10 cellular contexts compared by ENCODE assay signal in genomic region chr2:96407919-96408550, GRCh38.
A peak's percentile ranks its signal among the peaks of the same experiment; 100 is the strongest.
DNase-seq lines count a peak whose midpoint lies in the region; ATAC-seq and TF ChIP-seq lines count a peak whose summit lies in the region.
"Had no signal": no experiment of that assay in that cellular context is flagged by ENCODE, and none has a peak within 500 bp of the region (broad histone marks: within the 10 kb centered on the region; RNA-seq: fewer than 3 reads in every experiment).

No MANE protein-coding gene starts in this region.

- H3K4me2 ChIP-seq in Loucy (ENCODE audit: low read depth, low read length, poor library complexity, severe bottlenecking), result peak overlapping the region; percentile 64

- intact Hi-C loops in CD4-positive, alpha-beta memory T cell (cut with micrococcal nuclease), result loop anchor here (1.0 to 10.0 kb wide), 6 partner anchors 100 to 555 kb away; partner anchors contain the start of gene CNNM4

- H3K9ac ChIP-seq in Loucy (ENCODE audit: low read depth, low read length, poor library complexity, severe bottlenecking), result peak overlapping the region; percentile 57

- no peaks in the 10 kb centered on the region for H3K9me3 ChIP-seq in CD4-positive, alpha-beta memory T cell (ENCODE audit: control insufficient read depth in 1 of 2, low read length in 2 of 2)
- no peaks in the 10 kb centered on the region for H3K9me3 ChIP-seq in Loucy (ENCODE audit: insufficient read depth, low read depth, low read length)
- H3K9me3 ChIP-seq: SJSA1, spleen had no signal

- TF ChIP-seq CTCF in Loucy (conservative IDR thresholded peaks at IDR 0.05; ENCODE audit: low read length) (no peak), nephron (IDR thresholded peaks at IDR 0.05; ENCODE audit: unreplicated experiment in 3 of 3) (no peak)

- DNase-seq in CD4-positive, alpha-beta memory T cell, result no peak
- no peak for DNase-seq in middle frontal gyrus (ENCODE audit: extremely low spot score, low spot score)

- H3K4me1 Mint-ChIP-seq in CD4-positive, alpha-beta memory T cell, result peaks cover 22 to 39% (median 32%) of the 10 kb centered on the region in 4 donors
- H3K4me1 Mint-ChIP-seq in nephron, result peaks cover 27% of the 10 kb centered on the region

- H3K27ac ChIP-seq in CD4-positive, alpha-beta memory T cell (ENCODE audit: low read depth, low read length), result peak overlapping the region; percentile 39
- peak overlapping the region; percentile 90 for H3K27ac ChIP-seq in cingulate gyrus (ENCODE audit: low read depth, low read length)
- H3K27ac ChIP-seq: SJSA1 had no signal

- H3F3A ChIP-seq in Loucy (ENCODE audit: low read depth), result no peaks in the 10 kb centered on the region

- H3K4me3 Mint-ChIP-seq in CD4-positive, alpha-beta memory T cell, result peak overlapping the region in 7 of 8 donors; percentile 64 to 91 (median 85)
- peak overlapping the region in 1 of 3 experiments; percentile 21 for H3K4me3 Mint-ChIP-seq in nephron

- H3K79me2 ChIP-seq in Loucy (ENCODE audit: insufficient read depth, low read length), result no peaks in the 10 kb centered on the region

- H3K36me3 ChIP-seq in CD4-positive, alpha-beta memory T cell (ENCODE audit: insufficient read depth, low read length), result no peaks in the 10 kb centered on the region
- no peaks in the 10 kb centered on the region for H3K36me3 ChIP-seq in Loucy (ENCODE audit: insufficient read depth, low read length)
- H3K36me3 ChIP-seq: SJSA1, spleen had no signal

- POLR2A ChIA-PET in CD4-positive, alpha-beta memory T cell (lab: Charles Lee; ENCODE audit: partially characterized antibody), result interaction anchor here (0.6 to 3.6 kb wide), 29 partner anchors 13 to 555 kb away, joined by 3 to 36 read pairs (median 5); partner anchors contain the start of genes ARID5A, ITPRIPL1, NCAPH and NEURL3

- peaks cover 34% of the 10 kb centered on the region for H3K4me1 ChIP-seq in CD4-positive, alpha-beta memory T cell (ENCODE audit: insufficient read depth, low read length)
- peaks cover 12% of the 10 kb centered on the region for H3K4me1 ChIP-seq in Loucy (ENCODE audit: insufficient read depth, low read length, poor library complexity, severe bottlenecking)

- H3K4me3 ChIP-seq in CD4-positive, alpha-beta memory T cell (ENCODE audit: low read length in 2 of 2), result peak overlapping the region in 1 of 2 donors; percentile 14
- no peak overlapping the region for H3K4me3 ChIP-seq in Loucy (ENCODE audit: low read length, poor library complexity, severe bottlenecking)
- H3K4me3 ChIP-seq: SJSA1 had no signal

- H3K27me3 Mint-ChIP-seq in CD4-positive, alpha-beta memory T cell, result no peaks in the 10 kb centered on the region
- peaks cover 3% of the 10 kb centered on the region for H3K27me3 Mint-ChIP-seq in nephron (ENCODE audit: low read depth)

- ATAC-seq in GM19455 (IDR thresholded peaks at IDR 0.05; ENCODE audit: unreplicated experiment), result no peak
- no peak for ATAC-seq in GM18498 (IDR thresholded peaks at IDR 0.05; ENCODE audit: unreplicated experiment)
- no peak for ATAC-seq in HG02852 (IDR thresholded peaks at IDR 0.05; ENCODE audit: unreplicated experiment)

- no peaks in the 10 kb centered on the region for H4K20me1 ChIP-seq in Loucy (ENCODE audit: insufficient read depth, low read length, poor library complexity, severe bottlenecking)

- no peaks in the 10 kb centered on the region for H3K9me3 Mint-ChIP-seq in CD4-positive, alpha-beta memory T cell
- no peaks in the 10 kb centered on the region for H3K9me3 Mint-ChIP-seq in nephron

- H3K27me3 ChIP-seq in CD4-positive, alpha-beta memory T cell (ENCODE audit: insufficient read depth, low read length), result no peaks in the 10 kb centered on the region
- H3K27me3 ChIP-seq in Loucy (ENCODE audit: insufficient read depth, low read length, poor library complexity, severe bottlenecking), result no peaks in the 10 kb centered on the region
- H3K27me3 ChIP-seq: SJSA1, spleen had no signal

- peak overlapping the region; percentile 88 for H2AFZ ChIP-seq in Loucy (ENCODE audit: low read length)

- CTCF ChIA-PET in CD4-positive, alpha-beta memory T cell (lab: Charles Lee; ENCODE audit: partially characterized antibody), result interaction anchor here (0.7 to 8.7 kb wide), 35 partner anchors 11 to 234 kb away, joined by 3 to 97 read pairs (median 4); partner anchors contain the start of genes NCAPH and NEURL3

- no peaks in the 10 kb centered on the region for H3K36me3 Mint-ChIP-seq in CD4-positive, alpha-beta memory T cell
- H3K36me3 Mint-ChIP-seq in nephron (ENCODE audit: low read depth), result no peaks in the 10 kb centered on the region

- H3K9me2 ChIP-seq in Loucy (replicated peaks; ENCODE audit: low read depth, low read length), result no peaks in the 10 kb centered on the region

- peak overlapping the region; percentile 81 to 99 (median 97) for H3K27ac Mint-ChIP-seq in CD4-positive, alpha-beta memory T cell
- H3K27ac Mint-ChIP-seq in nephron, result peak overlapping the region; percentile 45 to 80 (median 63)
